Comparison of ENCODE assay signal across 8 cellular contexts in genomic region chr1:229093546-229094336, GRCh38.
DNase-seq lines count a peak whose midpoint lies in the region; FAIRE-seq and TF ChIP-seq lines count a peak whose summit lies in the region.
"Had no signal": no experiment of that assay in that cellular context is flagged by ENCODE, and none has a peak within 500 bp of the region (broad histone marks: within the 10 kb centered on the region; RNA-seq: fewer than 3 reads in every experiment).

No MANE protein-coding gene starts in this region.

- H3K36me3 ChIP-seq in SJCRH30 (no peaks in the 10 kb centered on the region), keratinocyte (ENCODE audit: control insufficient read depth in 2 of 2, extremely low read depth in 1 of 2, insufficient read depth in 2 of 2, low read length in 2 of 2) (no peaks in the 10 kb centered on the region), thyroid gland (no peaks in the 10 kb centered on the region)

- DNase-seq in LNCaP clone FGC (ENCODE audit: low read depth) (peak; percentile 80), SJCRH30 (no peak), keratinocyte (ENCODE audit: low read depth, low spot score) (no peak), thyroid gland (peak; percentile 86), NCI-H82 (lab: John Stamatoyannopoulos, UW) (no peak), cerebellar cortex (ENCODE audit: low spot score) (no peak)
- no peak for DNase-seq in activated naive CD4-positive, alpha-beta T cell treated with anti-CD3 and anti-CD28 coated beads, Interleukin-2, amount 50 U/mL, for 16 hours

- H3K4me1 ChIP-seq in SJCRH30 (peaks cover 41% of the 10 kb centered on the region), keratinocyte (ENCODE audit: control insufficient read depth, extremely low read depth, insufficient read depth, low read length) (peaks cover 19% of the 10 kb centered on the region), thyroid gland (peaks cover 40 to 54% of the 10 kb centered on the region in 2 donors)

- peak overlapping the region; percentile 7 for H3K4me2 ChIP-seq in keratinocyte (ENCODE audit: control insufficient read depth, extremely low read depth, insufficient read depth, low read depth, low read length)

- intact Hi-C loops in thyroid gland (cut with DNase I), result no loop called here

- H3K79me2 ChIP-seq in keratinocyte (ENCODE audit: control insufficient read depth, insufficient read depth, low read length), result no peaks in the 10 kb centered on the region

- H3K27ac ChIP-seq in SJCRH30, result peak overlapping the region; percentile 55; the same call in 1 of the 2 replicates
- H3K27ac ChIP-seq in keratinocyte (ENCODE audit: control insufficient read depth, insufficient read depth, low read length), result no peak overlapping the region
- H3K27ac ChIP-seq in thyroid gland, result peak overlapping the region; percentile 62 to 98 (median 93)

- TF ChIP-seq CTCF in LNCaP clone FGC (IDR thresholded peaks at IDR 0.05; ENCODE audit: control insufficient read depth, extremely low read depth, insufficient read depth) (no peak), keratinocyte (optimal IDR thresholded peaks at IDR 0.05 in 1 of 3, IDR thresholded peaks at IDR 0.05 in 1 of 3, conservative IDR thresholded peaks at IDR 0.05 in 1 of 3; ENCODE audit: extremely low read depth in 1 of 3, insufficient read depth in 2 of 3, low read length in 3 of 3) (no peak), thyroid gland (IDR thresholded peaks at IDR 0.05) (peak in 1 of 6 experiments; percentile 11)

- peak in 1 of 2 donors; percentile 70 for TF ChIP-seq POLR2A in thyroid gland (IDR thresholded peaks at IDR 0.05)

- peak; percentile 78 for FAIRE-seq in keratinocyte (lab: Jason Lieb, UNC)

- H2AFZ ChIP-seq in keratinocyte (ENCODE audit: control insufficient read depth, low read length), result no peak overlapping the region

- no peaks in the 10 kb centered on the region for H3K27me3 ChIP-seq in SJCRH30
- no peaks in the 10 kb centered on the region for H3K27me3 ChIP-seq in keratinocyte (ENCODE audit: control insufficient read depth, extremely low read depth, insufficient read depth, low read length)
- no peaks in the 10 kb centered on the region for H3K27me3 ChIP-seq in thyroid gland

- H3K9ac ChIP-seq in keratinocyte (ENCODE audit: control insufficient read depth, extremely low read depth, insufficient read depth, low read length), result no peak overlapping the region

- no peaks in the 10 kb centered on the region for H4K20me1 ChIP-seq in keratinocyte (ENCODE audit: control insufficient read depth, extremely low read depth, insufficient read depth, low read length)

- peaks cover 7% of the 10 kb centered on the region; the same call in 1 of the 2 replicates for H3K9me3 ChIP-seq in SJCRH30 (replicated peaks)
- H3K9me3 ChIP-seq in keratinocyte (ENCODE audit: control insufficient read depth, low read depth, low read length), result peaks cover 2% of the 10 kb centered on the region
- H3K9me3 ChIP-seq in thyroid gland, result no peaks in the 10 kb centered on the region

- dilution Hi-C loops in keratinocyte (cut with MboI; ENCODE audit: extremely low pct_ligation_motif_present, low sequenced_read_pairs), result no loop called here

- H3K4me3 ChIP-seq in LNCaP clone FGC (ENCODE audit: low read depth, low read length) (0 out of 2 replicates have a peak overlapping the region, but pooled peaks have one; percentile 15), SJCRH30 (no peak overlapping the region), keratinocyte (ENCODE audit: control insufficient read depth in 2 of 3, extremely low read depth in 1 of 3, insufficient read depth in 2 of 3, low read depth in 1 of 3, low read length in 3 of 3) (no peak overlapping the region), thyroid gland (replicated peaks in 1 of 3) (no peak overlapping the region)
- H3K4me3 ChIP-seq: skin epidermis had no signal

- WGBS in thyroid gland, 2 donors, result 35 to 44% methylated on average over 6 of the region's 6 CpGs

- no peaks in the 10 kb centered on the region for H3K9me1 ChIP-seq in keratinocyte (ENCODE audit: control insufficient read depth, extremely low read depth, insufficient read depth, low read length)

Comparison
In these comparisons a context has a peak if more than half of its experiments do, and no peak if none do; other contexts are left out.
1. DNase-seq: peak in LNCaP clone FGC (single experiment) and thyroid gland (2 of 2); none in SJCRH30 (0 of 2), keratinocyte (single experiment), NCI-H82 (single experiment), cerebellar cortex (single experiment) and activated naive CD4-positive, alpha-beta T cell treated with anti-CD3 and anti-CD28 coated beads, Interleukin-2, amount 50 U/mL, for 16 hours (single experiment).